ENCODE assay signal across 25 cellular contexts in genomic region chr5:109705596-109705995, GRCh38. TPM values are rescaled to one million over a fixed set of nuclear protein-coding genes. Genes with fewer than 3 reads are reported as not detected.
DNase-seq lines count a peak whose midpoint lies in the region; ATAC-seq, FAIRE-seq and TF ChIP-seq lines count a peak whose summit lies in the region.
"Had no signal": no experiment of that assay in that cellular context is flagged by ENCODE, and none has a peak within 500 bp of the region (broad histone marks: within the 10 kb centered on the region; RNA-seq: fewer than 3 reads in every experiment).

No MANE protein-coding gene starts in this region.

- H3K79me1 ChIP-seq in trophoblast cell (ENCODE audit: low read length) = peaks cover 10% of the 10 kb centered on the region

- intact Hi-C loops in spleen (cut with DNase I; ENCODE audit: low total_unique reads) = no loop called here

- H2AFZ ChIP-seq in trophoblast cell (ENCODE audit: insufficient read depth, low read length, poor library complexity) = no peak overlapping the region
- H2AFZ ChIP-seq: PC-9 had no signal

- H3K4ac ChIP-seq in trophoblast cell (ENCODE audit: low read depth, low read length) = no peak overlapping the region

- ATAC-seq in SK-N-SH treated with all-trans-retinoic acid at 6 μM for 48 hours = peak; percentile 83
- ATAC-seq in HG03039 (IDR thresholded peaks at IDR 0.05; ENCODE audit: unreplicated experiment) = no peak
- no peak for ATAC-seq in GM21526 (IDR thresholded peaks at IDR 0.05; ENCODE audit: low FRiP score, unreplicated experiment)
- ATAC-seq: left lung had no signal

- H3K4me3 ChIP-seq in trophoblast cell (ENCODE audit: low read depth, low read length) (no peak overlapping the region), spleen (no peak overlapping the region)
- H3K4me3 ChIP-seq: left lung, PC-9 had no signal

- H4K8ac ChIP-seq in trophoblast cell (ENCODE audit: low read depth, low read length) = no peak overlapping the region

- no peak for TF ChIP-seq POLR2A in spleen (IDR thresholded peaks at IDR 0.05)

- H3K36me3 ChIP-seq in trophoblast cell (ENCODE audit: control insufficient read depth in 1 of 2, insufficient read depth in 2 of 2, low read length in 2 of 2) = no peaks in the 10 kb centered on the region
- no peaks in the 10 kb centered on the region for H3K36me3 ChIP-seq in spleen
- H3K36me3 ChIP-seq: left lung, neutrophil had no signal

- H3K9me3 ChIP-seq in trophoblast cell (ENCODE audit: insufficient read depth, low read depth, low read length) = no peaks in the 10 kb centered on the region
- H3K9me3 ChIP-seq in spleen = no peaks in the 10 kb centered on the region
- H3K9me3 ChIP-seq: left lung, neutrophil had no signal

- DNase-seq in AG20443 (ENCODE audit: low spot score) (peak; percentile 52), fibroblast of gingiva (ENCODE audit: low read depth) (peak; percentile 59), trophoblast cell (peak; percentile 78 to 90), frontal cortex (ENCODE audit: low spot score in 2 of 2) (no peak), spleen (no peak)
- DNase-seq: activated CD4-positive, alpha-beta T cell treated with anti-CD3 and anti-CD28 coated beads for 48 hours; activated naive CD8-positive, alpha-beta T cell treated with anti-CD3 and anti-CD28 coated beads for 36 hours; DMS153; glutamatergic neuron; left lung; NCI-H146; NCI-H2171 treated with DMSO at 0.1 percent for 48 hours; NCI-H748 treated with DMSO at 0.1 percent for 48 hours; PC-9; SHP77 treated with DMSO at 0.1 percent for 48 hours; stimulated activated CD4-positive, alpha-beta T cell treated with anti-CD3 and anti-CD28 coated beads, Interleukin-12 subunit alpha, Interleukin-12 subunit beta, amount 100 ng/mL, for 4 hours; T-helper 1 cell had no signal

- H3K79me2 ChIP-seq in trophoblast cell (ENCODE audit: control insufficient read depth, insufficient read depth, low read length, poor library complexity) = peaks cover 9% of the 10 kb centered on the region

- H3K9ac ChIP-seq in trophoblast cell (ENCODE audit: low read length) = no peak overlapping the region

- H2BK120ac ChIP-seq in trophoblast cell (ENCODE audit: insufficient read depth, low read length, poor library complexity) = no peak overlapping the region

- H3K4me2 ChIP-seq in trophoblast cell (ENCODE audit: low read length) = peak overlapping the region; percentile 21
- H3K4me2 ChIP-seq: PC-9 had no signal

- no peak overlapping the region for H2BK5ac ChIP-seq in trophoblast cell (ENCODE audit: low read depth, low read length, poor library complexity)

- H3K27ac ChIP-seq in trophoblast cell (ENCODE audit: low read depth, low read length) (peak overlapping the region; percentile 97), spleen (no peak overlapping the region)
- H3K27ac ChIP-seq: epithelial cell of prostate, left lung, neutrophil, PC-9 had no signal

- no peak overlapping the region for H3K14ac ChIP-seq in trophoblast cell (ENCODE audit: low read length)

- H4K91ac ChIP-seq in trophoblast cell (ENCODE audit: low read depth, low read length) = no peak overlapping the region

- no peak overlapping the region for H3K18ac ChIP-seq in trophoblast cell (ENCODE audit: low read length)

- no peak for TF ChIP-seq CTCF in spleen (IDR thresholded peaks at IDR 0.05 in 8 of 11, conservative IDR thresholded peaks at IDR 0.05 in 3 of 11)

- no peaks in the 10 kb centered on the region for H3K27me3 ChIP-seq in trophoblast cell (ENCODE audit: insufficient read depth, low read length)
- H3K27me3 ChIP-seq in spleen (replicated peaks in 1 of 7) = no peaks in the 10 kb centered on the region
- H3K27me3 ChIP-seq: left lung, neutrophil had no signal

- no peak overlapping the region for H4K12ac ChIP-seq in trophoblast cell (ENCODE audit: low read depth, low read length)

- H2BK12ac ChIP-seq in trophoblast cell (ENCODE audit: low read length) = no peak overlapping the region

- peaks cover 12 to 22% of the 10 kb centered on the region in 2 experiments for H3K4me1 ChIP-seq in trophoblast cell (ENCODE audit: control insufficient read depth in 1 of 2, insufficient read depth in 2 of 2, low read length in 2 of 2)
- peaks cover 0 to 38% (median 22%) of the 10 kb centered on the region in 6 donors for H3K4me1 ChIP-seq in spleen
- H3K4me1 ChIP-seq: left lung had no signal

- no CpG with 5 or more reads among the region's 1 CpG for WGBS in trophoblast cell (ENCODE audit: extremely low coverage, insufficient coverage, insufficient read length)
- WGBS in spleen, 5 donors = 97 to 100% (median 97%) methylated on average over 1 of the region's 1 CpG

- no peak overlapping the region for H2AK5ac ChIP-seq in trophoblast cell (ENCODE audit: low read length)

- no peak for FAIRE-seq in frontal cortex (lab: Jason Lieb, UNC)
- FAIRE-seq: bronchial epithelial cell, GM12892, GM19239 had no signal

- no peak overlapping the region for H3K23ac ChIP-seq in trophoblast cell (ENCODE audit: low read length)

TF ChIP-seq in SK-N-SH treated with all-trans-retinoic acid at 6 μM for 48 hours, 23 proteins besides CTCF, POLR2A, EP300 and RAD21:
- TF ChIP-seq ZFP30 (CRISPR knock-in tag; IDR thresholded peaks at IDR 0.05) = no peak
- TF ChIP-seq ISL1 (CRISPR knock-in tag; IDR thresholded peaks at IDR 0.05) = peak; percentile 39
- TF ChIP-seq TCF4 (CRISPR knock-in tag; IDR thresholded peaks at IDR 0.05; ENCODE audit: borderline replicate concordance) = no peak
TF ChIP-seq in SK-N-SH treated with all-trans-retinoic acid at 6 μM for 48 hours: peak in this region for 1.

RNA-seq across cellular contexts. Expression of gene MAN2A1, which starts 15.9 kb away (rescaled TPM):
- 61.9 and 66.5 TPM in 2 replicates for polyA plus RNA-seq in trophoblast cell (2013)
- total RNA-seq in frontal cortex (74.6 TPM), spleen (10 to 100 TPM; 48.4 to 84.8 (median 55.1) TPM)
- polyA plus RNA-seq in spleen = 10 to 100 TPM in 2 of 3 donors, 1 to 10 TPM in 1; 9.5 to 10.6 (median 10.6) TPM

Comparison
In these comparisons a context has a peak if more than half of its experiments do, and no peak if none do; other contexts are left out.
1. DNase-seq: peak in AG20443 (single experiment), fibroblast of gingiva (single experiment) and trophoblast cell (2 of 2); none in frontal cortex (0 of 2) and spleen (single experiment).